1 cellular context compared by ENCODE assay signal in the genomic region with DNA sequence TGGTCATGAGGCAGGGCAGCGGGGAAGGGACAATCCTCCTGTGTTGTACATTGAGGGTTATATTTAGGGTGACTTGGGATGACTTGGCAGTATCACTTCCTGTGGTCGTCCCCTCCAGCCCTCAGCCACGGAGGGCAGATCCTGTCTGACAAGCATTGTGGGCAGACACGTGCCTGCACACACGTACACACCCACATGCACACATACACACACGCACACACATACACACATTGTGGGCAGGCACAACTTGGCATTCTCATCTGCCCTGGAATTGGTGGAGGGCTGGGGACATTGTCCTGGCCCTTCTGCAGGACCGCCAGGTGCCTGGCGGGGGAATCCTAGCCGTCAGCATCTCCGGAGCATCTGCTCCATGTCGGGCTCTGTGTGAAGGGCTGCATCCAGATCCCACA.
TF ChIP-seq lines count a peak whose summit lies in the region.

No MANE protein-coding gene starts in this region.

TF ChIP-seq in HepG2, 621 proteins besides CTCF, POLR2A, EP300 and RAD21 (continued from another document and continues in another):
- TF ChIP-seq CHCHD3 (CRISPR knock-in tag; IDR thresholded peaks at IDR 0.05) (no peak), HDAC1 (CRISPR knock-in tag; IDR thresholded peaks at IDR 0.05) (peak; percentile 1; the same call in 1 of the 2 replicates), ZNF724P (CRISPR knock-in tag; IDR thresholded peaks at IDR 0.05; ENCODE audit: borderline replicate concordance) (no peak), ARNTL (CRISPR knock-in tag; IDR thresholded peaks at IDR 0.05) (no peak), BRD4 (CRISPR knock-in tag; IDR thresholded peaks at IDR 0.05) (no peak), TBX3 (IDR thresholded peaks at IDR 0.05; ENCODE audit: borderline replicate concordance) (no peak), TBX2 (CRISPR knock-in tag; IDR thresholded peaks at IDR 0.05; ENCODE audit: borderline replicate concordance) (peak; percentile 36; the same call in 1 of the 2 replicates), TGIF2 (CRISPR knock-in tag; IDR thresholded peaks at IDR 0.05) (no peak), SP2 (CRISPR knock-in tag; IDR thresholded peaks at IDR 0.05) (0 out of 2 replicates have a peak, but pooled peaks have one; percentile 21), JUN (CRISPR knock-in tag; IDR thresholded peaks at IDR 0.05) (no peak), IRF2 (CRISPR knock-in tag; IDR thresholded peaks at IDR 0.05) (no peak), ZNF446 (CRISPR knock-in tag; IDR thresholded peaks at IDR 0.05) (no peak), FOXK2 (IDR thresholded peaks at IDR 0.05) (no peak), ARNT (IDR thresholded peaks at IDR 0.05) (no peak), HMG20B (CRISPR knock-in tag; conservative IDR thresholded peaks at IDR 0.05) (no peak), ZNF737 (CRISPR knock-in tag; IDR thresholded peaks at IDR 0.05; ENCODE audit: borderline replicate concordance) (0 out of 2 replicates have a peak, but pooled peaks have one; percentile 55), HNRNPUL1 (IDR thresholded peaks at IDR 0.05; ENCODE audit: low read depth, low read length) (no peak), ZFP1 (CRISPR knock-in tag; IDR thresholded peaks at IDR 0.05) (no peak), MTF1 (CRISPR knock-in tag; IDR thresholded peaks at IDR 0.05) (no peak)
- TF ChIP-seq, protein P1, sequence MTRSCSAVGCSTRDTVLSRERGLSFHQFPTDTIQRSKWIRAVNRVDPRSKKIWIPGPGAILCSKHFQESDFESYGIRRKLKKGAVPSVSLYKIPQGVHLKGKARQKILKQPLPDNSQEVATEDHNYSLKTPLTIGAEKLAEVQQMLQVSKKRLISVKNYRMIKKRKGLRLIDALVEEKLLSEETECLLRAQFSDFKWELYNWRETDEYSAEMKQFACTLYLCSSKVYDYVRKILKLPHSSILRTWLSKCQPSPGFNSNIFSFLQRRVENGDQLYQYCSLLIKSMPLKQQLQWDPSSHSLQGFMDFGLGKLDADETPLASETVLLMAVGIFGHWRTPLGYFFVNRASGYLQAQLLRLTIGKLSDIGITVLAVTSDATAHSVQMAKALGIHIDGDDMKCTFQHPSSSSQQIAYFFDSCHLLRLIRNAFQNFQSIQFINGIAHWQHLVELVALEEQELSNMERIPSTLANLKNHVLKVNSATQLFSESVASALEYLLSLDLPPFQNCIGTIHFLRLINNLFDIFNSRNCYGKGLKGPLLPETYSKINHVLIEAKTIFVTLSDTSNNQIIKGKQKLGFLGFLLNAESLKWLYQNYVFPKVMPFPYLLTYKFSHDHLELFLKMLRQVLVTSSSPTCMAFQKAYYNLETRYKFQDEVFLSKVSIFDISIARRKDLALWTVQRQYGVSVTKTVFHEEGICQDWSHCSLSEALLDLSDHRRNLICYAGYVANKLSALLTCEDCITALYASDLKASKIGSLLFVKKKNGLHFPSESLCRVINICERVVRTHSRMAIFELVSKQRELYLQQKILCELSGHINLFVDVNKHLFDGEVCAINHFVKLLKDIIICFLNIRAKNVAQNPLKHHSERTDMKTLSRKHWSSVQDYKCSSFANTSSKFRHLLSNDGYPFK (CRISPR knock-in tag; IDR thresholded peaks at IDR 0.05; ENCODE audit: borderline replicate concordance), result no peak
- TF ChIP-seq, protein P2, sequence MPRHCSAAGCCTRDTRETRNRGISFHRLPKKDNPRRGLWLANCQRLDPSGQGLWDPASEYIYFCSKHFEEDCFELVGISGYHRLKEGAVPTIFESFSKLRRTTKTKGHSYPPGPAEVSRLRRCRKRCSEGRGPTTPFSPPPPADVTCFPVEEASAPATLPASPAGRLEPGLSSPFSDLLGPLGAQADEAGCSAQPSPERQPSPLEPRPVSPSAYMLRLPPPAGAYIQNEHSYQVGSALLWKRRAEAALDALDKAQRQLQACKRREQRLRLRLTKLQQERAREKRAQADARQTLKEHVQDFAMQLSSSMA (CRISPR knock-in tag; IDR thresholded peaks at IDR 0.05), result no peak; the same call in 1 of the 2 replicates
- TF ChIP-seq, protein P3, sequence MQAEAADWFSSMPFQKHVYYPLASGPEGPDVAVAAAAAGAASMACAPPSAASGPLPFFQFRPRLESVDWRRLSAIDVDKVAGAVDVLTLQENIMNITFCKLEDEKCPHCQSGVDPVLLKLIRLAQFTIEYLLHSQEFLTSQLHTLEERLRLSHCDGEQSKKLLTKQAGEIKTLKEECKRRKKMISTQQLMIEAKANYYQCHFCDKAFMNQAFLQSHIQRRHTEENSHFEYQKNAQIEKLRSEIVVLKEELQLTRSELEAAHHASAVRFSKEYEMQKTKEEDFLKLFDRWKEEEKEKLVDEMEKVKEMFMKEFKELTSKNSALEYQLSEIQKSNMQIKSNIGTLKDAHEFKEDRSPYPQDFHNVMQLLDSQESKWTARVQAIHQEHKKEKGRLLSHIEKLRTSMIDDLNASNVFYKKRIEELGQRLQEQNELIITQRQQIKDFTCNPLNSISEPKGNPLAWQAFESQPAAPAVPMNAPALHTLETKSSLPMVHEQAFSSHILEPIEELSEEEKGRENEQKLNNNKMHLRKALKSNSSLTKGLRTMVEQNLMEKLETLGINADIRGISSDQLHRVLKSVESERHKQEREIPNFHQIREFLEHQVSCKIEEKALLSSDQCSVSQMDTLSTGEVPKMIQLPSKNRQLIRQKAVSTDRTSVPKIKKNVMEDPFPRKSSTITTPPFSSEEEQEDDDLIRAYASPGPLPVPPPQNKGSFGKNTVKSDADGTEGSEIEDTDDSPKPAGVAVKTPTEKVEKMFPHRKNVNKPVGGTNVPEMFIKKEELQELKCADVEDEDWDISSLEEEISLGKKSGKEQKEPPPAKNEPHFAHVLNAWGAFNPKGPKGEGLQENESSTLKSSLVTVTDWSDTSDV (CRISPR knock-in tag; IDR thresholded peaks at IDR 0.05), result 0 out of 2 replicates have a peak, but pooled peaks have one; percentile 33
- TF ChIP-seq, protein P4, sequence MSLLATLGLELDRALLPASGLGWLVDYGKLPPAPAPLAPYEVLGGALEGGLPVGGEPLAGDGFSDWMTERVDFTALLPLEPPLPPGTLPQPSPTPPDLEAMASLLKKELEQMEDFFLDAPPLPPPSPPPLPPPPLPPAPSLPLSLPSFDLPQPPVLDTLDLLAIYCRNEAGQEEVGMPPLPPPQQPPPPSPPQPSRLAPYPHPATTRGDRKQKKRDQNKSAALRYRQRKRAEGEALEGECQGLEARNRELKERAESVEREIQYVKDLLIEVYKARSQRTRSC (CRISPR knock-in tag; IDR thresholded peaks at IDR 0.05; ENCODE audit: low read depth), result no peak
- TF ChIP-seq, protein P5, sequence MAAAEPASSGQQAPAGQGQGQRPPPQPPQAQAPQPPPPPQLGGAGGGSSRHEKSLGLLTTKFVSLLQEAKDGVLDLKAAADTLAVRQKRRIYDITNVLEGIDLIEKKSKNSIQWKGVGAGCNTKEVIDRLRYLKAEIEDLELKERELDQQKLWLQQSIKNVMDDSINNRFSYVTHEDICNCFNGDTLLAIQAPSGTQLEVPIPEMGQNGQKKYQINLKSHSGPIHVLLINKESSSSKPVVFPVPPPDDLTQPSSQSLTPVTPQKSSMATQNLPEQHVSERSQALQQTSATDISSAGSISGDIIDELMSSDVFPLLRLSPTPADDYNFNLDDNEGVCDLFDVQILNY (CRISPR knock-in tag; conservative IDR thresholded peaks at IDR 0.05), result no peak
- TF ChIP-seq, protein P6, sequence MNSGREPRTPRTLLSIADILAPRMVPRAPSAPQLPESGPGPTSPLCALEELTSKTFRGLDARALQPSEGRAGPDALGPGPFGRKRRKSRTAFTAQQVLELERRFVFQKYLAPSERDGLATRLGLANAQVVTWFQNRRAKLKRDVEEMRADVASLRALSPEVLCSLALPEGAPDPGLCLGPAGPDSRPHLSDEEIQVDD (CRISPR knock-in tag; IDR thresholded peaks at IDR 0.05; ENCODE audit: borderline replicate concordance), result no peak
- TF ChIP-seq, protein P7, sequence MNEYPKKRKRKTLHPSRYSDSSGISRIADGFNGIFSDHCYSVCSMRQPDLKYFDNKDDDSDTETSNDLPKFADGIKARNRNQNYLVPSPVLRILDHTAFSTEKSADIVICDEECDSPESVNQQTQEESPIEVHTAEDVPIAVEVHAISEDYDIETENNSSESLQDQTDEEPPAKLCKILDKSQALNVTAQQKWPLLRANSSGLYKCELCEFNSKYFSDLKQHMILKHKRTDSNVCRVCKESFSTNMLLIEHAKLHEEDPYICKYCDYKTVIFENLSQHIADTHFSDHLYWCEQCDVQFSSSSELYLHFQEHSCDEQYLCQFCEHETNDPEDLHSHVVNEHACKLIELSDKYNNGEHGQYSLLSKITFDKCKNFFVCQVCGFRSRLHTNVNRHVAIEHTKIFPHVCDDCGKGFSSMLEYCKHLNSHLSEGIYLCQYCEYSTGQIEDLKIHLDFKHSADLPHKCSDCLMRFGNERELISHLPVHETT (CRISPR knock-in tag; conservative IDR thresholded peaks at IDR 0.05), result no peak
- TF ChIP-seq, protein P8, sequence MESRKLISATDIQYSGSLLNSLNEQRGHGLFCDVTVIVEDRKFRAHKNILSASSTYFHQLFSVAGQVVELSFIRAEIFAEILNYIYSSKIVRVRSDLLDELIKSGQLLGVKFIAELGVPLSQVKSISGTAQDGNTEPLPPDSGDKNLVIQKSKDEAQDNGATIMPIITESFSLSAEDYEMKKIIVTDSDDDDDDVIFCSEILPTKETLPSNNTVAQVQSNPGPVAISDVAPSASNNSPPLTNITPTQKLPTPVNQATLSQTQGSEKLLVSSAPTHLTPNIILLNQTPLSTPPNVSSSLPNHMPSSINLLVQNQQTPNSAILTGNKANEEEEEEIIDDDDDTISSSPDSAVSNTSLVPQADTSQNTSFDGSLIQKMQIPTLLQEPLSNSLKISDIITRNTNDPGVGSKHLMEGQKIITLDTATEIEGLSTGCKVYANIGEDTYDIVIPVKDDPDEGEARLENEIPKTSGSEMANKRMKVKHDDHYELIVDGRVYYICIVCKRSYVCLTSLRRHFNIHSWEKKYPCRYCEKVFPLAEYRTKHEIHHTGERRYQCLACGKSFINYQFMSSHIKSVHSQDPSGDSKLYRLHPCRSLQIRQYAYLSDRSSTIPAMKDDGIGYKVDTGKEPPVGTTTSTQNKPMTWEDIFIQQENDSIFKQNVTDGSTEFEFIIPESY (CRISPR knock-in tag; IDR thresholded peaks at IDR 0.05), result peak; percentile 84
- TF ChIP-seq, protein P9, sequence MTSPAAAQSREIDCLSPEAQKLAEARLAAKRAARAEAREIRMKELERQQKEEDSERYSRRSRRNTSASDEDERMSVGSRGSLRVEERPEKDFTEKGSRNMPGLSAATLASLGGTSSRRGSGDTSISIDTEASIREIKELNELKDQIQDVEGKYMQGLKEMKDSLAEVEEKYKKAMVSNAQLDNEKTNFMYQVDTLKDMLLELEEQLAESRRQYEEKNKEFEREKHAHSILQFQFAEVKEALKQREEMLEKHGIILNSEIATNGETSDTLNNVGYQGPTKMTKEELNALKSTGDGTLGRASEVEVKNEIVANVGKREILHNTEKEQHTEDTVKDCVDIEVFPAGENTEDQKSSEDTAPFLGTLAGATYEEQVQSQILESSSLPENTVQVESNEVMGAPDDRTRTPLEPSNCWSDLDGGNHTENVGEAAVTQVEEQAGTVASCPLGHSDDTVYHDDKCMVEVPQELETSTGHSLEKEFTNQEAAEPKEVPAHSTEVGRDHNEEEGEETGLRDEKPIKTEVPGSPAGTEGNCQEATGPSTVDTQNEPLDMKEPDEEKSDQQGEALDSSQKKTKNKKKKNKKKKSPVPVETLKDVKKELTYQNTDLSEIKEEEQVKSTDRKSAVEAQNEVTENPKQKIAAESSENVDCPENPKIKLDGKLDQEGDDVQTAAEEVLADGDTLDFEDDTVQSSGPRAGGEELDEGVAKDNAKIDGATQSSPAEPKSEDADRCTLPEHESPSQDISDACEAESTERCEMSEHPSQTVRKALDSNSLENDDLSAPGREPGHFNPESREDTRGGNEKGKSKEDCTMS (CRISPR knock-in tag; conservative IDR thresholded peaks at IDR 0.05), result no peak
- TF ChIP-seq, protein P10, sequence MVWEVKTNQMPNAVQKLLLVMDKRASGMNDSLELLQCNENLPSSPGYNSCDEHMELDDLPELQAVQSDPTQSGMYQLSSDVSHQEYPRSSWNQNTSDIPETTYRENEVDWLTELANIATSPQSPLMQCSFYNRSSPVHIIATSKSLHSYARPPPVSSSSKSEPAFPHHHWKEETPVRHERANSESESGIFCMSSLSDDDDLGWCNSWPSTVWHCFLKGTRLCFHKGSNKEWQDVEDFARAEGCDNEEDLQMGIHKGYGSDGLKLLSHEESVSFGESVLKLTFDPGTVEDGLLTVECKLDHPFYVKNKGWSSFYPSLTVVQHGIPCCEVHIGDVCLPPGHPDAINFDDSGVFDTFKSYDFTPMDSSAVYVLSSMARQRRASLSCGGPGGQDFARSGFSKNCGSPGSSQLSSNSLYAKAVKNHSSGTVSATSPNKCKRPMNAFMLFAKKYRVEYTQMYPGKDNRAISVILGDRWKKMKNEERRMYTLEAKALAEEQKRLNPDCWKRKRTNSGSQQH (CRISPR knock-in tag; IDR thresholded peaks at IDR 0.05; ENCODE audit: low read depth), result no peak
- TF ChIP-seq, protein P11, sequence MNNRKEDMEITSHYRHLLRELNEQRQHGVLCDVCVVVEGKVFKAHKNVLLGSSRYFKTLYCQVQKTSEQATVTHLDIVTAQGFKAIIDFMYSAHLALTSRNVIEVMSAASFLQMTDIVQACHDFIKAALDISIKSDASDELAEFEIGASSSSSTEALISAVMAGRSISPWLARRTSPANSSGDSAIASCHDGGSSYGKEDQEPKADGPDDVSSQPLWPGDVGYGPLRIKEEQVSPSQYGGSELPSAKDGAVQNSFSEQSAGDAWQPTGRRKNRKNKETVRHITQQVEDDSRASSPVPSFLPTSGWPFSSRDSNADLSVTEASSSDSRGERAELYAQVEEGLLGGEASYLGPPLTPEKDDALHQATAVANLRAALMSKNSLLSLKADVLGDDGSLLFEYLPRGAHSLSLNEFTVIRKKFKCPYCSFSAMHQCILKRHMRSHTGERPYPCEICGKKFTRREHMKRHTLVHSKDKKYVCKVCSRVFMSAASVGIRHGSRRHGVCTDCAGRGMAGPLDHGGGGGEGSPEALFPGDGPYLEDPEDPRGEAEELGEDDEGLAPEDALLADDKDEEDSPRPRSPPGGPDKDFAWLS (CRISPR knock-in tag; IDR thresholded peaks at IDR 0.05; ENCODE audit: borderline replicate concordance), result no peak
